ENCODE assay signal across 15 cellular contexts in genomic region chr16:57822861-57823260, GRCh38. TPM values are rescaled to one million over a fixed set of nuclear protein-coding genes. Genes with fewer than 3 reads are reported as not detected.
A peak's percentile ranks its signal among the peaks of the same experiment; 100 is the strongest.
DNase-seq lines count a peak whose midpoint lies in the region; ATAC-seq and TF ChIP-seq lines count a peak whose summit lies in the region.
"Had no signal": no experiment of that assay in that cellular context is flagged by ENCODE, and none has a peak within 500 bp of the region (broad histone marks: within the 10 kb centered on the region; RNA-seq: fewer than 3 reads in every experiment).

No MANE protein-coding gene starts in this region.

- H3K79me2 ChIP-seq in PC-3 (ENCODE audit: low read length): no peaks in the 10 kb centered on the region

- H3K4me1 Mint-ChIP-seq in progenitor cell of endocrine pancreas (ENCODE audit: low read depth): peaks cover 49% of the 10 kb centered on the region
- H3K4me1 Mint-ChIP-seq in stimulated activated memory B cell treated with anti-CD40 and anti-IgM and Interleukin-4, amounts not matched to agents 10 μg/mL and 1 μg/mL and 100 μg/mL, for 72 hours: no peaks in the 10 kb centered on the region
- H3K4me1 Mint-ChIP-seq in natural killer cell treated with Interleukin-12 subunit alpha and Interleukin-12 subunit beta and Interleukin-15 and Interleukin-18, amount 100 ng/mL, for 72 hours (ENCODE audit: low read depth in 2 of 2): peaks cover 3% of the 10 kb centered on the region in 2 donors
- H3K4me1 Mint-ChIP-seq: B cell had no signal

- H3K36me3 ChIP-seq in body of pancreas (replicated peaks in 1 of 2; ENCODE audit: insufficient read depth in 1 of 2, low read depth in 2 of 2) (no peaks in the 10 kb centered on the region), PC-3 (ENCODE audit: low read depth, low read length) (no peaks in the 10 kb centered on the region)
- H3K36me3 ChIP-seq: HAP-1 had no signal

- POLR2A ChIA-PET in PC-3 (lab: Charles Lee; ENCODE audit: unreplicated experiment): no interaction called here

- H3K4me3 Mint-ChIP-seq in progenitor cell of endocrine pancreas (ENCODE audit: low read depth): no peak overlapping the region
- no peak overlapping the region for H3K4me3 Mint-ChIP-seq in stimulated activated memory B cell treated with anti-CD40 and anti-IgM and Interleukin-4, amounts not matched to agents 10 μg/mL and 1 μg/mL and 100 μg/mL, for 72 hours
- no peak overlapping the region for H3K4me3 Mint-ChIP-seq in natural killer cell treated with Interleukin-12 subunit alpha and Interleukin-12 subunit beta and Interleukin-15 and Interleukin-18, amount 100 ng/mL, for 72 hours
- H3K4me3 Mint-ChIP-seq: B cell; CD4-positive, alpha-beta T cell had no signal

- no peak for ATAC-seq in body of pancreas
- no peak for ATAC-seq in PC-3
- ATAC-seq in stimulated activated memory B cell treated with anti-CD40 and anti-IgM and Interleukin-4, amounts not matched to agents 10 μg/mL and 1 μg/mL and 100 μg/mL, for 72 hours: no peak
- ATAC-seq in natural killer cell treated with Interleukin-12 subunit alpha and Interleukin-12 subunit beta and Interleukin-15 and Interleukin-18, amount 100 ng/mL, for 72 hours: no peak

- H3K4me2 ChIP-seq in PC-3 (ENCODE audit: low read length): no peak overlapping the region

- 11 to 14% methylated on average over 2 of the region's 2 CpGs for WGBS in body of pancreas, 2 donors

- peak overlapping the region; percentile 1 for H3K27ac Mint-ChIP-seq in progenitor cell of endocrine pancreas
- H3K27ac Mint-ChIP-seq in stimulated activated memory B cell treated with anti-CD40 and anti-IgM and Interleukin-4, amounts not matched to agents 10 μg/mL and 1 μg/mL and 100 μg/mL, for 72 hours: no peak overlapping the region
- H3K27ac Mint-ChIP-seq in natural killer cell treated with Interleukin-12 subunit alpha and Interleukin-12 subunit beta and Interleukin-15 and Interleukin-18, amount 100 ng/mL, for 72 hours: no peak overlapping the region
- H3K27ac Mint-ChIP-seq: B cell; CD4-positive, alpha-beta T cell had no signal

- H3K9me2 ChIP-seq in PC-3 (replicated peaks; ENCODE audit: low read length): no peaks in the 10 kb centered on the region

- peak; percentile 26 for DNase-seq in NCI-H510A treated with DMSO at 0.1 percent for 48 hours (lab: John Stamatoyannopoulos, UW)
- DNase-seq in NCI-H510A (lab: John Stamatoyannopoulos, UW): no peak
- no peak for DNase-seq in body of pancreas
- DNase-seq in progenitor cell of endocrine pancreas (ENCODE audit: low spot score, unreplicated experiment): no peak
- no peak for DNase-seq in PC-3
- no peak for DNase-seq in natural killer cell treated with Interleukin-12 subunit alpha and Interleukin-12 subunit beta and Interleukin-15 and Interleukin-18, amount 100 ng/mL, for 72 hours (ENCODE audit: low spot score)
- DNase-seq: ACHN; C1 segment of cervical spinal cord; CD4-positive, alpha-beta T cell; DMS153; GF-D8; IMR-90 had no signal

- TF ChIP-seq CTCF in body of pancreas (IDR thresholded peaks at IDR 0.05) (no peak), progenitor cell of endocrine pancreas (IDR thresholded peaks at IDR 0.05; ENCODE audit: unreplicated experiment) (no peak), PC-3 (conservative IDR thresholded peaks at IDR 0.05; ENCODE audit: low read depth, low read length) (no peak)

- no peaks in the 10 kb centered on the region for H3F3A ChIP-seq in PC-3 (ENCODE audit: low read length, unreplicated experiment)

- H3K36me3 Mint-ChIP-seq in progenitor cell of endocrine pancreas (ENCODE audit: insufficient read depth): no peaks in the 10 kb centered on the region
- H3K36me3 Mint-ChIP-seq in stimulated activated memory B cell treated with anti-CD40 and anti-IgM and Interleukin-4, amounts not matched to agents 10 μg/mL and 1 μg/mL and 100 μg/mL, for 72 hours: no peaks in the 10 kb centered on the region
- H3K36me3 Mint-ChIP-seq in natural killer cell treated with Interleukin-12 subunit alpha and Interleukin-12 subunit beta and Interleukin-15 and Interleukin-18, amount 100 ng/mL, for 72 hours: no peaks in the 10 kb centered on the region

- peaks cover 10% of the 10 kb centered on the region for H3K27me3 Mint-ChIP-seq in progenitor cell of endocrine pancreas
- H3K27me3 Mint-ChIP-seq in stimulated activated memory B cell treated with anti-CD40 and anti-IgM and Interleukin-4, amounts not matched to agents 10 μg/mL and 1 μg/mL and 100 μg/mL, for 72 hours: peaks cover 34% of the 10 kb centered on the region
- H3K27me3 Mint-ChIP-seq in natural killer cell treated with Interleukin-12 subunit alpha and Interleukin-12 subunit beta and Interleukin-15 and Interleukin-18, amount 100 ng/mL, for 72 hours: peaks cover 0 to 4% of the 10 kb centered on the region in 2 donors
- H3K27me3 Mint-ChIP-seq: CD4-positive, alpha-beta T cell had no signal

- H2AFZ ChIP-seq in PC-3 (ENCODE audit: low read length): no peak overlapping the region

- no peak for TF ChIP-seq POLR2A in body of pancreas (IDR thresholded peaks at IDR 0.05)

- H3K4me1 ChIP-seq in body of pancreas (peaks cover 79% of the 10 kb centered on the region), PC-3 (ENCODE audit: insufficient read depth, low read length) (peaks cover 14% of the 10 kb centered on the region)

- H3K9me3 Mint-ChIP-seq in progenitor cell of endocrine pancreas (ENCODE audit: low read depth): no peaks in the 10 kb centered on the region
- H3K9me3 Mint-ChIP-seq in stimulated activated memory B cell treated with anti-CD40 and anti-IgM and Interleukin-4, amounts not matched to agents 10 μg/mL and 1 μg/mL and 100 μg/mL, for 72 hours: no peaks in the 10 kb centered on the region
- no peaks in the 10 kb centered on the region for H3K9me3 Mint-ChIP-seq in natural killer cell treated with Interleukin-12 subunit alpha and Interleukin-12 subunit beta and Interleukin-15 and Interleukin-18, amount 100 ng/mL, for 72 hours
- H3K9me3 Mint-ChIP-seq: CD4-positive, alpha-beta T cell had no signal

- H3K9ac ChIP-seq in PC-3 (ENCODE audit: low read length): no peak overlapping the region

- intact Hi-C loops in body of pancreas (cut with DNase I) (no loop called here), PC-3 (cut with micrococcal nuclease) (no loop called here)

- H4K20me1 ChIP-seq in PC-3 (ENCODE audit: low read length): no peaks in the 10 kb centered on the region

- H3K27ac ChIP-seq in body of pancreas: peak overlapping the region in 3 of 4 donors; percentile 6 to 55 (median 31)
- H3K27ac ChIP-seq in PC-3 (ENCODE audit: low read length): no peak overlapping the region

- no TSS peak for BruUV-seq in PC-3 (replicated peaks; lab: Mats Ljungman, UMichigan)

- no peaks in the 10 kb centered on the region for H3K9me3 ChIP-seq in body of pancreas
- no peaks in the 10 kb centered on the region for H3K9me3 ChIP-seq in PC-3 (ENCODE audit: low read length)
- H3K9me3 ChIP-seq: HAP-1 had no signal

- CTCF ChIA-PET in PC-3 (lab: Charles Lee): interaction anchor here (0.6 kb wide), 1 partner anchor 80 kb away, joined by 6 read pairs; no protein-coding TSS in a partner anchor

- H3K4me3 ChIP-seq in body of pancreas (no peak overlapping the region), PC-3 (ENCODE audit: low read length) (no peak overlapping the region)
- H3K4me3 ChIP-seq: HAP-1 had no signal

- H3K27me3 ChIP-seq in body of pancreas: no peaks in the 10 kb centered on the region
- H3K27me3 ChIP-seq in PC-3 (ENCODE audit: low read length): no peaks in the 10 kb centered on the region

RNA-seq across cellular contexts. Expression of gene KIFC3, which starts 20.6 kb away (rescaled TPM):
- total RNA-seq in body of pancreas (100 to 1,000 TPM; 120 to 205 TPM), progenitor cell of endocrine pancreas (27.6 and 34.5 TPM in 2 replicates), PC-3 (2014; rRNA removed) (32.6 and 42.2 TPM in 2 replicates)
- 10 to 100 TPM in 1 of 2 donors, 1 to 10 TPM in 1; 2.5 to 10.0 TPM for total RNA-seq in natural killer cell treated with Interleukin-12 subunit alpha and Interleukin-12 subunit beta and Interleukin-15 and Interleukin-18, amount 100 ng/mL, for 72 hours
- total RNA-seq: CD4-positive, alpha-beta T cell had no signal
